ENCODE assay signal across 8 cellular contexts in genomic region chr2:36597532-36598377, GRCh38. TPM values are rescaled to one million over a fixed set of nuclear protein-coding genes. Genes with fewer than 3 reads are reported as not detected.
DNase-seq lines count a peak whose midpoint lies in the region; FAIRE-seq lines count a peak whose summit lies in the region.

A gene with protein sequence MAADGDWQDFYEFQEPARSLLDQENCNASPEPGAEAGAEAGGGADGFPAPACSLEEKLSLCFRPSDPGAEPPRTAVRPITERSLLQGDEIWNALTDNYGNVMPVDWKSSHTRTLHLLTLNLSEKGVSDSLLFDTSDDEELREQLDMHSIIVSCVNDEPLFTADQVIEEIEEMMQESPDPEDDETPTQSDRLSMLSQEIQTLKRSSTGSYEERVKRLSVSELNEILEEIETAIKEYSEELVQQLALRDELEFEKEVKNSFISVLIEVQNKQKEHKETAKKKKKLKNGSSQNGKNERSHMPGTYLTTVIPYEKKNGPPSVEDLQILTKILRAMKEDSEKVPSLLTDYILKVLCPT (minus strand): TSS chr2:36598168. CDS start chr2:36598142, 26 bp downstream.

- H3K27ac ChIP-seq in GM23248 (peak within 1 kb of the TSS; percentile 47), KOPT-K1 (ENCODE audit: low read depth, low read length, poor library complexity, severe bottlenecking) (peak within 1 kb of the TSS; percentile 61), neuronal stem cell (replicated peaks; ENCODE audit: low read length) (peak within 1 kb of the TSS; percentile 91), substantia nigra (ENCODE audit: low read depth, low read length, poor library complexity, severe bottlenecking) (peak within 1 kb of the TSS; percentile 55)

- H3K36me3 ChIP-seq in GM23248 (ENCODE audit: low read depth) (0 out of 2 replicates have a peak, but pooled peaks cover 5% of the 10 kb centered on the region), KOPT-K1 (ENCODE audit: insufficient read depth, low read length) (peaks cover 6% of the 10 kb centered on the region; the same call in 1 of the 2 replicates), neuronal stem cell (replicated peaks in 1 of 2; ENCODE audit: control insufficient read depth in 2 of 2, insufficient read depth in 2 of 2, low read length in 2 of 2) (peaks cover 0 to 14% of the 10 kb centered on the region in 2 donors)

- no peak within 1 kb of the TSS for H2BK12ac ChIP-seq in neuronal stem cell (ENCODE audit: low read length)

- H3K4ac ChIP-seq in neuronal stem cell (ENCODE audit: low read length): no peak within 1 kb of the TSS

- H3K36me3 Mint-ChIP-seq in activated naive CD4-positive, alpha-beta T cell treated with anti-CD3 and anti-CD28 coated beads for 36 hours (ENCODE audit: low read depth): peaks cover 3% of the 10 kb centered on the region

- peak within 1 kb of the TSS; percentile 66 for H2BK5ac ChIP-seq in neuronal stem cell (ENCODE audit: low read length)

- H3K27ac Mint-ChIP-seq in activated naive CD4-positive, alpha-beta T cell treated with anti-CD3 and anti-CD28 coated beads for 36 hours: peak within 1 kb of the TSS; percentile 80

- H3K9ac ChIP-seq in GM23248 (peak within 1 kb of the TSS; percentile 79), neuronal stem cell (ENCODE audit: low read depth, low read length, poor library complexity) (peak within 1 kb of the TSS; percentile 91)

- no peak for FAIRE-seq in frontal cortex (lab: Jason Lieb, UNC)

- CTCF ChIA-PET in activated naive CD4-positive, alpha-beta T cell treated with anti-CD3 and anti-CD28 coated beads for 36 hours (lab: Charles Lee): interaction anchor here (0.6 kb wide), 1 partner anchor 71 kb away, joined by 3 read pairs; no protein-coding TSS in a partner anchor

- peak within 1 kb of the TSS; percentile 85 for H3K23ac ChIP-seq in neuronal stem cell (ENCODE audit: low read depth, low read length, poor library complexity)

- H3K4me2 ChIP-seq in GM23248 (ENCODE audit: unreplicated experiment) (peak within 1 kb of the TSS; percentile 90), neuronal stem cell (ENCODE audit: insufficient read depth, low read length, poor library complexity, severe bottlenecking) (peak within 1 kb of the TSS; percentile 60)

- peak within 1 kb of the TSS; percentile 91 for H3K18ac ChIP-seq in neuronal stem cell (ENCODE audit: low read length)

- H3K14ac ChIP-seq in neuronal stem cell (ENCODE audit: low read length): no peak within 1 kb of the TSS

- H4K20me1 ChIP-seq in GM23248 (ENCODE audit: insufficient read depth): no peaks in the 10 kb centered on the region

- in situ Hi-C loops in GM23248 (cut with MboI) (no loop called here), SK-MEL-5 (cut with HindIII; ENCODE audit: low pct_unique_long_range_greater_than_20kb, low sequenced_read_pairs) (no loop called here)

- peaks cover 48% of the 10 kb centered on the region for H3K79me2 ChIP-seq in GM23248 (ENCODE audit: insufficient read depth)

- DNase-seq in ELF-1 (ENCODE audit: low read depth, low spot score) (peak; percentile 90), GM23248 (peak; percentile 89), SK-MEL-5 (ENCODE audit: low read depth, low spot score) (peak; percentile 79), frontal cortex (ENCODE audit: low spot score in 2 of 2) (peak; percentile 78 to 81), neuronal stem cell (ENCODE audit: low spot score) (peak; percentile 81), substantia nigra (lab: John Stamatoyannopoulos, UW) (peak; percentile 6 to 87 (median 61))
- peak; percentile 69 for DNase-seq in activated naive CD4-positive, alpha-beta T cell treated with anti-CD3 and anti-CD28 coated beads for 36 hours

- H3K4me3 Mint-ChIP-seq in activated naive CD4-positive, alpha-beta T cell treated with anti-CD3 and anti-CD28 coated beads for 36 hours: peak within 1 kb of the TSS; percentile 90

- H3K4me1 Mint-ChIP-seq in activated naive CD4-positive, alpha-beta T cell treated with anti-CD3 and anti-CD28 coated beads for 36 hours (ENCODE audit: low read depth): peaks cover 21% of the 10 kb centered on the region

- H3F3A ChIP-seq in GM23248 (ENCODE audit: insufficient read depth): peaks cover 7% of the 10 kb centered on the region; the same call in 1 of the 2 replicates

- H2BK120ac ChIP-seq in neuronal stem cell (ENCODE audit: low read depth, low read length): no peak within 1 kb of the TSS

- H2AK5ac ChIP-seq in neuronal stem cell (ENCODE audit: low read depth, low read length): no peak within 1 kb of the TSS

- no peaks in the 10 kb centered on the region for H3K9me2 ChIP-seq in GM23248 (ENCODE audit: insufficient read depth)

- H3K27me3 Mint-ChIP-seq in activated naive CD4-positive, alpha-beta T cell treated with anti-CD3 and anti-CD28 coated beads for 36 hours (ENCODE audit: low read depth): no peaks in the 10 kb centered on the region

- no peaks in the 10 kb centered on the region for H3K27me3 ChIP-seq in GM23248 (replicated peaks; ENCODE audit: insufficient read depth)
- H3K27me3 ChIP-seq in neuronal stem cell (ENCODE audit: control insufficient read depth in 3 of 3, insufficient read depth in 3 of 3, low read depth in 1 of 3, low read length in 3 of 3): no peaks in the 10 kb centered on the region

- no peaks in the 10 kb centered on the region for H3K79me1 ChIP-seq in neuronal stem cell (ENCODE audit: low read depth, low read length)

- intact Hi-C loops in activated naive CD4-positive, alpha-beta T cell treated with anti-CD3 and anti-CD28 coated beads for 36 hours (cut with micrococcal nuclease): loop anchor here (1.0 to 5.0 kb wide), 2 partner anchors 240 to 370 kb away; partner anchors contain the start of gene STRN

- H3K4me3 ChIP-seq in GM23248: peak within 1 kb of the TSS; percentile 91
- H3K4me3 ChIP-seq in neuronal stem cell (ENCODE audit: low read length in 2 of 2): peak within 1 kb of the TSS; percentile 73 to 89

- H3K9me3 Mint-ChIP-seq in activated naive CD4-positive, alpha-beta T cell treated with anti-CD3 and anti-CD28 coated beads for 36 hours: no peaks in the 10 kb centered on the region

- WGBS in GM23248 (ENCODE audit: low coverage in 1 of 2, low lambda C conversion rate in 2 of 2, missing lambda C conversion rate in 2 of 2), 2 experiments: 0 to 2% methylated on average over 31 to 42 of the region's 81 CpGs
- WGBS in neuronal stem cell (ENCODE audit: extremely low coverage in 2 of 2, insufficient read length in 2 of 2, insufficient replicate concordance in 1 of 2), 2 donors: no CpG with 5 or more reads among the region's 81 CpGs

- H3K9me3 ChIP-seq in GM23248 (ENCODE audit: low read depth) (no peaks in the 10 kb centered on the region), KOPT-K1 (ENCODE audit: insufficient read depth, low read length, poor library complexity, severe bottlenecking) (no peaks in the 10 kb centered on the region), neuronal stem cell (replicated peaks in 1 of 2; ENCODE audit: control insufficient read depth in 2 of 2, insufficient read depth in 1 of 2, low read depth in 1 of 2, low read length in 2 of 2) (peaks cover 0 to 4% of the 10 kb centered on the region in 2 donors)

- no peak within 1 kb of the TSS for H4K8ac ChIP-seq in neuronal stem cell (ENCODE audit: low read depth, low read length)

- H2BK15ac ChIP-seq in neuronal stem cell (ENCODE audit: low read length): no peak within 1 kb of the TSS

- H3K4me1 ChIP-seq in GM23248 (ENCODE audit: insufficient read depth): peaks cover 17% of the 10 kb centered on the region
- H3K4me1 ChIP-seq in neuronal stem cell (ENCODE audit: control insufficient read depth in 2 of 2, insufficient read depth in 1 of 2, low read depth in 1 of 2, low read length in 2 of 2): peaks cover 3% of the 10 kb centered on the region in 2 donors

- H4K91ac ChIP-seq in neuronal stem cell (ENCODE audit: low read depth, low read length, poor library complexity): no peak within 1 kb of the TSS

- peak within 1 kb of the TSS; percentile 78 for H2AFZ ChIP-seq in GM23248
- H2AFZ ChIP-seq in neuronal stem cell (ENCODE audit: low read length): peak within 1 kb of the TSS; percentile 80

RNA-seq across cellular contexts. Expression of the gene that starts here (rescaled TPM):
- 86.2 and 93.2 TPM in 2 replicates for total RNA-seq in GM23248 (2014; rRNA removed; shearing (Covaris generic))
- polyA plus RNA-seq in GM23248 (2016; fragmentation: Nextera tagmentation; extraction: Ambion mirVana): 48.8 and 50.5 TPM in 2 replicates
- total RNA-seq in SK-MEL-5 (2014; rRNA removed; shearing (Covaris generic)): 58.1 and 59.6 TPM in 2 replicates
- polyA plus RNA-seq in SK-MEL-5 (2015; cell fraction: cytosol; rRNA removed): 36.7 and 38.7 TPM in 2 replicates
- 41.8 and 47.7 TPM in 2 replicates for polyA plus RNA-seq in SK-MEL-5 (2015; cell fraction: nucleus; rRNA removed)
- 1 to 10 TPM; 6.5 to 8.2 TPM for total RNA-seq in activated naive CD4-positive, alpha-beta T cell treated with anti-CD3 and anti-CD28 coated beads for 36 hours
- total RNA-seq in frontal cortex: 60.3 TPM
- polyA plus RNA-seq in neuronal stem cell (2013, experiment 1 of 2): 49.3 TPM
- 50.9 TPM for polyA plus RNA-seq in neuronal stem cell (2013, experiment 2 of 2)

Comparison
In these comparisons a context has a peak if more than half of its experiments do, and no peak if none do; other contexts are left out.
1. Peak in every context shown above with its lines: DNase-seq, H3K4me3 ChIP-seq and H3K27ac ChIP-seq.